23 cellular contexts compared by ENCODE assay signal in genomic region chr9:93415176-93415690, GRCh38.
"Had no signal": no experiment of that assay in that cellular context is flagged by ENCODE, and none has a peak within 500 bp of the region (broad histone marks: within the 10 kb centered on the region; RNA-seq: fewer than 3 reads in every experiment).

No MANE protein-coding gene starts in this region.

- H3K36me3 Mint-ChIP-seq: stimulated activated effector memory CD8-positive, alpha-beta T cell treated with anti-CD3 and anti-CD28 coated beads, Interleukin-12 subunit alpha, Interleukin-12 subunit beta, amount 100 ng/mL, for 72 hours had no signal

- H3K27ac Mint-ChIP-seq: nephron; neural progenitor cell; progenitor cell of endocrine pancreas; stimulated activated effector memory CD8-positive, alpha-beta T cell treated with anti-CD3 and anti-CD28 coated beads, Interleukin-12 subunit alpha, Interleukin-12 subunit beta, amount 100 ng/mL, for 72 hours; stimulated activated naive B cell treated with anti-CD40 and anti-IgM and Interleukin-4, amounts not matched to agents 10 μg/mL and 1 μg/mL and 100 μg/mL, for 72 hours; stimulated activated naive CD8-positive, alpha-beta T cell treated with anti-CD3 and anti-CD28 coated beads, Interleukin-15, Interleukin-2, amounts not matched to agents 100 ng/mL and 50 ng/mL, for 24 hours had no signal

- H3K4me1 Mint-ChIP-seq: nephron; neural progenitor cell; stimulated activated effector memory CD8-positive, alpha-beta T cell treated with anti-CD3 and anti-CD28 coated beads, Interleukin-12 subunit alpha, Interleukin-12 subunit beta, amount 100 ng/mL, for 72 hours; stimulated activated naive B cell treated with anti-CD40 and anti-IgM and Interleukin-4, amounts not matched to agents 10 μg/mL and 1 μg/mL and 100 μg/mL, for 72 hours had no signal

- H3K4me3 Mint-ChIP-seq: nephron; neural progenitor cell; stimulated activated effector memory CD8-positive, alpha-beta T cell treated with anti-CD3 and anti-CD28 coated beads, Interleukin-12 subunit alpha, Interleukin-12 subunit beta, amount 100 ng/mL, for 72 hours; stimulated activated naive B cell treated with anti-CD40 and anti-IgM and Interleukin-4, amounts not matched to agents 10 μg/mL and 1 μg/mL and 100 μg/mL, for 72 hours; stimulated activated naive CD8-positive, alpha-beta T cell treated with anti-CD3 and anti-CD28 coated beads, Interleukin-15, Interleukin-2, amounts not matched to agents 100 ng/mL and 50 ng/mL, for 24 hours had no signal

- DNase-seq: occipital lobe; ovary; posterior cingulate gyrus; psoas muscle; right cardiac atrium; right lobe of liver; sigmoid colon; small intestine; stimulated activated CD4-positive, alpha-beta T cell treated with anti-CD3 and anti-CD28 coated beads, Interleukin-15, amount 100 ng/mL, for 24 hours; stimulated activated CD4-positive, alpha-beta T cell treated with anti-CD3 and anti-CD28 coated beads, Interleukin-2, amount 100 ng/mL, for 24 hours; stimulated activated CD4-positive, alpha-beta T cell treated with anti-CD3 and anti-CD28 coated beads, Interleukin-2, amount 100 ng/mL, for 48 hours; stimulated activated CD4-positive, alpha-beta T cell treated with anti-CD3 and anti-CD28 coated beads, Interleukin-4, amount 100 ng/mL, for 24 hours; stimulated activated naive B cell treated with anti-CD40 and anti-IgM and Interleukin-4, amounts not matched to agents 10 μg/mL and 1 μg/mL and 100 μg/mL, for 72 hours; stimulated activated naive CD4-positive, alpha-beta T cell treated with Interleukin-2 at 50 U/mL for 16 hours; stomach; thyroid gland; trophoblast cell; upper lobe of left lung had no signal
